ENCODE assay signal across 17 cellular contexts in genomic region chr6:72559067-72559466, GRCh38.
DNase-seq lines count a peak whose midpoint lies in the region; ATAC-seq, FAIRE-seq and TF ChIP-seq lines count a peak whose summit lies in the region.
"Had no signal": no experiment of that assay in that cellular context is flagged by ENCODE, and none has a peak within 500 bp of the region (broad histone marks: within the 10 kb centered on the region; RNA-seq: fewer than 3 reads in every experiment).

No MANE protein-coding gene starts in this region.

- dilution Hi-C loops in IMR-90 (cut with HindIII; ENCODE audit: low sequenced_read_pairs, unreplicated experiment), result no loop called here
- dilution Hi-C loops in keratinocyte (cut with MboI; ENCODE audit: extremely low pct_ligation_motif_present, low sequenced_read_pairs), result loop anchor here (25.0 kb wide), 1 partner anchor 122 kb away; no protein-coding TSS in a partner anchor

- no peaks in the 10 kb centered on the region for H3K4me1 ChIP-seq in CD8-positive, alpha-beta memory T cell (ENCODE audit: insufficient read depth, low read length)
- peaks cover 10% of the 10 kb centered on the region; the same call in 1 of the 2 replicates for H3K4me1 ChIP-seq in IMR-90 (ENCODE audit: control insufficient read depth, insufficient read depth, low read length)
- H3K4me1 ChIP-seq in keratinocyte (ENCODE audit: control insufficient read depth, extremely low read depth, insufficient read depth, low read length), result peaks cover 20% of the 10 kb centered on the region
- peaks cover 20% of the 10 kb centered on the region for H3K4me1 ChIP-seq in Caco-2
- no peaks in the 10 kb centered on the region for H3K4me1 ChIP-seq in lower lobe of right lung

- peak; percentile 9 for FAIRE-seq in keratinocyte (lab: Jason Lieb, UNC)

- H2BK5ac ChIP-seq in IMR-90 (ENCODE audit: low read depth, low read length, poor library complexity, severe bottlenecking), result no peak overlapping the region

- peak overlapping the region; percentile 78 for H3K27ac ChIP-seq in CD8-positive, alpha-beta memory T cell (ENCODE audit: low read depth, low read length)
- H3K27ac ChIP-seq in IMR-90 (ENCODE audit: insufficient read depth, low read length) (no peak overlapping the region), keratinocyte (ENCODE audit: control insufficient read depth, insufficient read depth, low read length) (no peak overlapping the region), lower lobe of right lung (no peak overlapping the region)
- H3K27ac ChIP-seq: C4-2B had no signal

- H3K4me3 ChIP-seq in CD8-positive, alpha-beta memory T cell (ENCODE audit: low read length), result no peak overlapping the region
- H3K4me3 ChIP-seq in IMR-90 (ENCODE audit: insufficient read depth, low read depth, low read length), result no peak overlapping the region
- no peak overlapping the region for H3K4me3 ChIP-seq in keratinocyte (ENCODE audit: control insufficient read depth in 2 of 3, extremely low read depth in 1 of 3, insufficient read depth in 2 of 3, low read depth in 1 of 3, low read length in 3 of 3)
- H3K4me3 ChIP-seq in Caco-2 (ENCODE audit: low read depth, low read length), result no peak overlapping the region
- no peak overlapping the region for H3K4me3 ChIP-seq in lower lobe of right lung

- no peaks in the 10 kb centered on the region for H3K9me3 Mint-ChIP-seq in CD8-positive, alpha-beta memory T cell
- H3K9me3 Mint-ChIP-seq in Caco-2 (ENCODE audit: unreplicated experiment), result no peaks in the 10 kb centered on the region
- H3K9me3 Mint-ChIP-seq: T-cell had no signal

- H3K9me1 ChIP-seq in IMR-90 (ENCODE audit: insufficient read depth, low read length) (no peaks in the 10 kb centered on the region), keratinocyte (ENCODE audit: control insufficient read depth, extremely low read depth, insufficient read depth, low read length) (no peaks in the 10 kb centered on the region)

- CTCF ChIA-PET in CD8-positive, alpha-beta memory T cell (lab: Charles Lee), result no interaction called here
- CTCF ChIA-PET in IMR-90 (lab: Yijun Ruan, JAX), result no interaction called here
- CTCF ChIA-PET in Caco-2 (lab: Charles Lee), result no interaction called here

- H3K18ac ChIP-seq in IMR-90 (ENCODE audit: low read depth, low read length), result no peak overlapping the region; the same call in 1 of the 2 replicates

- no peak for DNase-seq in CD8-positive, alpha-beta memory T cell
- DNase-seq in IMR-90 (no peak), OCI-M1 (lab: John Stamatoyannopoulos, UW) (peak; percentile 76), keratinocyte (ENCODE audit: low read depth, low spot score) (no peak), NCI-H1436 (lab: John Stamatoyannopoulos, UW) (no peak), Caco-2 (no peak), lower lobe of right lung (no peak)
- DNase-seq: COR-L47; DMS53; HCEC 1CT; NCI-H1048; NCI-H2081 treated with DMSO at 0.1 percent for 48 hours; NCI-H69; NK-92 treated with Interleukin-12 subunit alpha and Interleukin-12 subunit beta, amount 100 ng/mL, for 24 hours; T-cell had no signal

- H3K4ac ChIP-seq in IMR-90 (ENCODE audit: low read depth, low read length), result no peak overlapping the region

- no peak overlapping the region for H3K23ac ChIP-seq in IMR-90 (ENCODE audit: low read depth, low read length)

- no peak overlapping the region for H3K4me3 Mint-ChIP-seq in CD8-positive, alpha-beta memory T cell
- no peak overlapping the region for H3K4me3 Mint-ChIP-seq in Caco-2 (ENCODE audit: unreplicated experiment)
- H3K4me3 Mint-ChIP-seq: T-cell had no signal

- no peak overlapping the region for H4K5ac ChIP-seq in IMR-90 (ENCODE audit: low read depth, low read length)

- BruUV-seq in IMR-90 (replicated peaks; lab: Mats Ljungman, UMichigan), result no TSS peak
- BruUV-seq in Caco-2 (replicated peaks; lab: Mats Ljungman, UMichigan), result no TSS peak

- no peaks in the 10 kb centered on the region for H3K9me3 ChIP-seq in CD8-positive, alpha-beta memory T cell (ENCODE audit: low read length)
- H3K9me3 ChIP-seq in IMR-90 (ENCODE audit: control insufficient read depth, insufficient read depth, low read length) (no peaks in the 10 kb centered on the region), keratinocyte (ENCODE audit: control insufficient read depth, low read depth, low read length) (no peaks in the 10 kb centered on the region), Caco-2 (no peaks in the 10 kb centered on the region), lower lobe of right lung (no peaks in the 10 kb centered on the region)

- no peak overlapping the region for H4K8ac ChIP-seq in IMR-90 (ENCODE audit: low read depth in 2 of 2, low read length in 2 of 2)

- TF ChIP-seq RAD21 in IMR-90 (IDR thresholded peaks at IDR 0.05; ENCODE audit: low read length), result no peak

- H2AFZ ChIP-seq in IMR-90 (replicated peaks; ENCODE audit: low read length, poor library complexity) (no peak overlapping the region), keratinocyte (ENCODE audit: control insufficient read depth, low read length) (peak overlapping the region; percentile 10)

- in situ Hi-C loops in IMR-90 (cut with MboI; ENCODE audit: low sequenced_read_pairs), result no loop called here

- H3K27me3 Mint-ChIP-seq in CD8-positive, alpha-beta memory T cell, result peaks cover 2 to 8% of the 10 kb centered on the region in 2 donors
- no peaks in the 10 kb centered on the region for H3K27me3 Mint-ChIP-seq in Caco-2 (ENCODE audit: insufficient read depth, unreplicated experiment)

- H3K14ac ChIP-seq in IMR-90 (replicated peaks; ENCODE audit: low read depth, low read length), result no peak overlapping the region

- ATAC-seq in IMR-90 (ENCODE audit: low read depth) (no peak), lower lobe of right lung (no peak)
- ATAC-seq: Panc1, T-cell had no signal

- no peaks in the 10 kb centered on the region; a peak in 1 of 4 replicates for H3K79me1 ChIP-seq in IMR-90 (ENCODE audit: low read depth in 1 of 2, low read length in 2 of 2)

- 0 out of 3 replicates have a peak overlapping the region, but pooled peaks have one; percentile 64 for H2BK15ac ChIP-seq in IMR-90 (ENCODE audit: low read depth, low read length)

- no peak overlapping the region; the same call in 1 of the 2 replicates for H2BK120ac ChIP-seq in IMR-90 (ENCODE audit: low read depth, low read length)

- no peak overlapping the region for H3K56ac ChIP-seq in IMR-90 (ENCODE audit: extremely low read depth, insufficient read depth, low read length)

- H4K91ac ChIP-seq in IMR-90 (ENCODE audit: insufficient read depth, low read depth, low read length), result no peak overlapping the region

- no peak overlapping the region for H2AK9ac ChIP-seq in IMR-90 (replicated peaks; ENCODE audit: low read depth, low read length, poor library complexity)

- H3K27ac Mint-ChIP-seq in CD8-positive, alpha-beta memory T cell, result no peak overlapping the region
- H3K27ac Mint-ChIP-seq in Caco-2 (ENCODE audit: unreplicated experiment), result no peak overlapping the region
- H3K27ac Mint-ChIP-seq: T-cell had no signal

- no peaks in the 10 kb centered on the region for H3K4me1 Mint-ChIP-seq in CD8-positive, alpha-beta memory T cell
- H3K4me1 Mint-ChIP-seq in Caco-2 (ENCODE audit: low read depth, unreplicated experiment), result peaks cover 12% of the 10 kb centered on the region
- H3K4me1 Mint-ChIP-seq: T-cell had no signal

- no peaks in the 10 kb centered on the region for H3K79me2 ChIP-seq in keratinocyte (ENCODE audit: control insufficient read depth, insufficient read depth, low read length)

- peaks cover 0 to 3% (median 0%) of the 10 kb centered on the region in 3 donors for H3K36me3 Mint-ChIP-seq in CD8-positive, alpha-beta memory T cell
- no peaks in the 10 kb centered on the region for H3K36me3 Mint-ChIP-seq in Caco-2 (ENCODE audit: insufficient read depth, unreplicated experiment)
- H3K36me3 Mint-ChIP-seq: T-cell had no signal

- POLR2A ChIA-PET in CD8-positive, alpha-beta memory T cell (lab: Charles Lee), result no interaction called here
- POLR2A ChIA-PET in IMR-90 (lab: Charles Lee; ENCODE audit: unreplicated experiment) (no interaction called here), Caco-2 (lab: Charles Lee) (no interaction called here)

- H4K20me1 ChIP-seq in IMR-90 (ENCODE audit: insufficient read depth, low read length), result no peaks in the 10 kb centered on the region
- no peaks in the 10 kb centered on the region for H4K20me1 ChIP-seq in keratinocyte (ENCODE audit: control insufficient read depth, extremely low read depth, insufficient read depth, low read length)

- H3K36me3 ChIP-seq in CD8-positive, alpha-beta memory T cell (ENCODE audit: insufficient read depth, low read length), result no peaks in the 10 kb centered on the region
- H3K36me3 ChIP-seq in IMR-90 (ENCODE audit: control insufficient read depth, insufficient read depth, low read length) (no peaks in the 10 kb centered on the region), keratinocyte (ENCODE audit: control insufficient read depth in 2 of 2, extremely low read depth in 1 of 2, insufficient read depth in 2 of 2, low read length in 2 of 2) (no peaks in the 10 kb centered on the region), Caco-2 (ENCODE audit: control insufficient read depth, insufficient read depth, low read length) (no peaks in the 10 kb centered on the region), lower lobe of right lung (no peaks in the 10 kb centered on the region)

- no peak overlapping the region for H3K4me2 ChIP-seq in IMR-90 (ENCODE audit: low read depth, low read length)
- H3K4me2 ChIP-seq in keratinocyte (ENCODE audit: control insufficient read depth, extremely low read depth, insufficient read depth, low read depth, low read length), result no peak overlapping the region

- no peak overlapping the region for H3K9ac ChIP-seq in IMR-90 (ENCODE audit: low read depth, low read length)
- no peak overlapping the region for H3K9ac ChIP-seq in keratinocyte (ENCODE audit: control insufficient read depth, extremely low read depth, insufficient read depth, low read length)

- no peaks in the 10 kb centered on the region for H3K27me3 ChIP-seq in CD8-positive, alpha-beta memory T cell (ENCODE audit: insufficient read depth, low read length, poor library complexity, severe bottlenecking)
- H3K27me3 ChIP-seq in IMR-90 (ENCODE audit: control insufficient read depth, insufficient read depth, low read length) (no peaks in the 10 kb centered on the region), keratinocyte (ENCODE audit: control insufficient read depth, extremely low read depth, insufficient read depth, low read length) (no peaks in the 10 kb centered on the region), Caco-2 (replicated peaks; ENCODE audit: control insufficient read depth, insufficient read depth, low read length) (no peaks in the 10 kb centered on the region), lower lobe of right lung (ENCODE audit: low read depth) (no peaks in the 10 kb centered on the region)

- TF ChIP-seq CTCF in IMR-90 (conservative IDR thresholded peaks at IDR 0.05; ENCODE audit: low read depth, low read length), result no peak
- no peak for TF ChIP-seq CTCF in keratinocyte (optimal IDR thresholded peaks at IDR 0.05 in 1 of 3, IDR thresholded peaks at IDR 0.05 in 1 of 3, conservative IDR thresholded peaks at IDR 0.05 in 1 of 3; ENCODE audit: extremely low read depth in 1 of 3, insufficient read depth in 2 of 3, low read length in 3 of 3)
- TF ChIP-seq CTCF in Caco-2 (IDR thresholded peaks at IDR 0.05; ENCODE audit: insufficient read depth in 1 of 2, low read depth in 1 of 2, low read length in 1 of 2, severe bottlenecking in 1 of 2, unreplicated experiment in 1 of 2), result no peak
- no peak for TF ChIP-seq CTCF in lower lobe of right lung (IDR thresholded peaks at IDR 0.05)

- no peak for TF ChIP-seq POLR2A in IMR-90 (IDR thresholded peaks at IDR 0.05; ENCODE audit: low read depth, low read length)

- H2AK5ac ChIP-seq in IMR-90 (ENCODE audit: low read depth, low read length), result no peak overlapping the region

- peak overlapping the region; percentile 41; the same call in 1 of the 2 replicates for H2BK20ac ChIP-seq in IMR-90 (ENCODE audit: low read depth, low read length)

- intact Hi-C loops in IMR-90 (cut with micrococcal nuclease) (no loop called here), Caco-2 (cut with micrococcal nuclease; ENCODE audit: unreplicated experiment) (no loop called here), lower lobe of right lung (cut with DNase I) (no loop called here)
